In genomic region chr6:80165143-80165542, GRCh38 we compare ENCODE assay signal across 8 cellular contexts. TPM values are rescaled to one million over a fixed set of nuclear protein-coding genes. Genes with fewer than 3 reads are reported as not detected.
DNase-seq lines count a peak whose midpoint lies in the region; ATAC-seq and TF ChIP-seq lines count a peak whose summit lies in the region.

No MANE protein-coding gene starts in this region.

- POLR2A ChIA-PET in SK-N-SH (lab: Yijun Ruan, JAX): no interaction called here

- H3F3A ChIP-seq in SK-N-SH (replicated peaks; ENCODE audit: insufficient read depth): peaks cover 17% of the 10 kb centered on the region

- H2AFZ ChIP-seq in SK-N-SH (ENCODE audit: low read depth): no peak overlapping the region

- H3K27ac ChIP-seq in SK-N-SH (ENCODE audit: low read depth in 2 of 2, low read length in 1 of 2): peak overlapping the region in 1 of 2 experiments; percentile 77; a peak in 2 of 4 replicates
- no peak overlapping the region for H3K27ac ChIP-seq in heart left ventricle

- TF ChIP-seq RAD21 in SK-N-SH (IDR thresholded peaks at IDR 0.05; ENCODE audit: low read length): no peak

- TF ChIP-seq CTCF in SK-N-SH (IDR thresholded peaks at IDR 0.05) (no peak), heart left ventricle (IDR thresholded peaks at IDR 0.05) (no peak)

- no peaks in the 10 kb centered on the region for H3K27me3 ChIP-seq in SK-N-SH (ENCODE audit: insufficient read depth)
- H3K27me3 ChIP-seq in heart left ventricle: no peaks in the 10 kb centered on the region

- no peak overlapping the region for H3K9ac ChIP-seq in SK-N-SH

- no peaks in the 10 kb centered on the region for H3K79me2 ChIP-seq in SK-N-SH (ENCODE audit: insufficient read depth)

- DNase-seq in SK-N-SH (no peak), SHP77 treated with DMSO at 0.1 percent for 48 hours (lab: John Stamatoyannopoulos, UW) (peak; percentile 46), renal cortical epithelial cell (ENCODE audit: low read depth) (peak; percentile 23), NCI-H1930 (lab: John Stamatoyannopoulos, UW) (no peak), heart left ventricle (no peak), mucosa of gallbladder (ENCODE audit: low spot score) (no peak)

- no peaks in the 10 kb centered on the region for H4K20me1 ChIP-seq in SK-N-SH (ENCODE audit: insufficient read depth)

- no peak overlapping the region for H3K4me2 ChIP-seq in SK-N-SH

- no peak for TF ChIP-seq POLR2A in heart left ventricle (IDR thresholded peaks at IDR 0.05)

- H3K36me3 ChIP-seq in SK-N-SH (replicated peaks in 1 of 2; ENCODE audit: control insufficient read depth in 1 of 2, insufficient read depth in 2 of 2, low read length in 1 of 2): peaks cover 2 to 3% of the 10 kb centered on the region in 2 experiments
- peaks cover 0 to 12% (median 0%) of the 10 kb centered on the region in 9 donors for H3K36me3 ChIP-seq in heart left ventricle

- ATAC-seq in SK-N-SH treated with all-trans-retinoic acid at 6 μM for 48 hours (no peak), HG02943 (IDR thresholded peaks at IDR 0.05; ENCODE audit: low read depth, unreplicated experiment) (peak; percentile 95), heart left ventricle (no peak)

- H3K4me3 ChIP-seq in SK-N-SH (ENCODE audit: low read depth in 2 of 2, low read length in 1 of 2): no peak overlapping the region
- no peak overlapping the region for H3K4me3 ChIP-seq in heart left ventricle

- peaks cover 0 to 4% of the 10 kb centered on the region in 2 experiments; a peak in 2 of 4 replicates for H3K4me1 ChIP-seq in SK-N-SH (ENCODE audit: control insufficient read depth in 1 of 2, insufficient read depth in 2 of 2, low read depth in 1 of 2, low read length in 1 of 2)
- peaks cover 0 to 17% (median 0%) of the 10 kb centered on the region in 12 donors for H3K4me1 ChIP-seq in heart left ventricle

- CTCF ChIA-PET in SK-N-SH (lab: Yijun Ruan, JAX): no interaction called here

- TF ChIP-seq EP300 in SK-N-SH (IDR thresholded peaks at IDR 0.05; ENCODE audit: borderline replicate concordance in 1 of 2, low read depth in 1 of 2, low read length in 1 of 2): no peak

- intact Hi-C loops in heart left ventricle (cut with DNase I): no loop called here

- 69% methylated on average over 3 of the region's 3 CpGs for WGBS in SK-N-SH (ENCODE audit: low lambda C conversion rate)
- 67 to 79% (median 75%) methylated on average over 3 of the region's 3 CpGs for WGBS in heart left ventricle, 4 donors

- no peaks in the 10 kb centered on the region for H3K9me3 ChIP-seq in SK-N-SH
- H3K9me3 ChIP-seq in heart left ventricle: no peaks in the 10 kb centered on the region

- H3K9me2 ChIP-seq in SK-N-SH: peaks cover 2% of the 10 kb centered on the region; the same call in 1 of the 2 replicates

TF ChIP-seq in SK-N-SH, 30 proteins besides CTCF, POLR2A, EP300 and RAD21:
- TF ChIP-seq EZH2phosphoT487 (IDR thresholded peaks at IDR 0.05; ENCODE audit: borderline replicate concordance, low read depth) (no peak), SIN3A (IDR thresholded peaks at IDR 0.05; ENCODE audit: borderline replicate concordance, low read depth, low read length) (no peak), NRF1 (IDR thresholded peaks at IDR 0.05; ENCODE audit: low read depth, low read length) (no peak), TCF12 (IDR thresholded peaks at IDR 0.05) (peak; percentile 57), RFX5 (IDR thresholded peaks at IDR 0.05; ENCODE audit: low read length) (no peak), FOSL2 (IDR thresholded peaks at IDR 0.05; ENCODE audit: borderline replicate concordance, low read depth) (peak; percentile 19; the same call in 1 of the 2 replicates), RXRA (IDR thresholded peaks at IDR 0.05; ENCODE audit: borderline replicate concordance, low read depth) (no peak), JUND (IDR thresholded peaks at IDR 0.05) (no peak), RCOR1 (IDR thresholded peaks at IDR 0.05; ENCODE audit: low read length) (no peak), GATA2 (CRISPR knock-in tag; IDR thresholded peaks at IDR 0.05) (no peak)
- TF ChIP-seq, protein P1, sequence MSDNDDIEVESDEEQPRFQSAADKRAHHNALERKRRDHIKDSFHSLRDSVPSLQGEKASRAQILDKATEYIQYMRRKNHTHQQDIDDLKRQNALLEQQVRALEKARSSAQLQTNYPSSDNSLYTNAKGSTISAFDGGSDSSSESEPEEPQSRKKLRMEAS (IDR thresholded peaks at IDR 0.05; ENCODE audit: low read depth): no peak
- TF ChIP-seq, protein P2, sequence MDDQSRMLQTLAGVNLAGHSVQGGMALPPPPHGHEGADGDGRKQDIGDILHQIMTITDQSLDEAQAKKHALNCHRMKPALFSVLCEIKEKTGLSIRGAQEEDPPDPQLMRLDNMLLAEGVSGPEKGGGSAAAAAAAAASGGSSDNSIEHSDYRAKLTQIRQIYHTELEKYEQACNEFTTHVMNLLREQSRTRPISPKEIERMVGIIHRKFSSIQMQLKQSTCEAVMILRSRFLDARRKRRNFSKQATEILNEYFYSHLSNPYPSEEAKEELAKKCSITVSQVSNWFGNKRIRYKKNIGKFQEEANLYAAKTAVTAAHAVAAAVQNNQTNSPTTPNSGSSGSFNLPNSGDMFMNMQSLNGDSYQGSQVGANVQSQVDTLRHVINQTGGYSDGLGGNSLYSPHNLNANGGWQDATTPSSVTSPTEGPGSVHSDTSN (IDR thresholded peaks at IDR 0.05): peak; percentile 15; the same call in 1 of the 2 replicates
TF ChIP-seq in SK-N-SH: peak in this region for 3.

TF ChIP-seq in SK-N-SH treated with all-trans-retinoic acid at 6 μM for 48 hours, 23 proteins besides CTCF, POLR2A, EP300 and RAD21:
- no peak for TF ChIP-seq ZNF8 (CRISPR knock-in tag; IDR thresholded peaks at IDR 0.05)
TF ChIP-seq in SK-N-SH treated with all-trans-retinoic acid at 6 μM for 48 hours: peak in this region for 0.

RNA-seq across cellular contexts. Expression of gene BCKDHB, which starts 58.7 kb away (rescaled TPM):
- 19.9 and 26.9 TPM in 2 replicates for polyA plus RNA-seq in SK-N-SH (2012; rRNA removed)
- 27.8 and 31.9 TPM in 2 replicates for polyA plus RNA-seq in SK-N-SH (2012; cell fraction: cytosol; rRNA removed)
- polyA plus RNA-seq in SK-N-SH (2012; cell fraction: nucleus; rRNA removed): 11.1 and 19.1 TPM in 2 replicates
- 15.6 and 26.6 TPM in 2 replicates for total RNA-seq in renal cortical epithelial cell
- total RNA-seq in heart left ventricle: 10 to 100 TPM; 17.3 to 41.9 (median 31.0) TPM
- 10 to 100 TPM; 10.1 to 14.1 TPM for polyA plus RNA-seq in heart left ventricle
- 20.9 TPM for total RNA-seq in mucosa of gallbladder

Comparison
In these comparisons a context has a peak if more than half of its experiments do, and no peak if none do; other contexts are left out.
1. DNase-seq: peak in SHP77 treated with DMSO at 0.1 percent for 48 hours (single experiment) and renal cortical epithelial cell (single experiment); none in SK-N-SH (single experiment), NCI-H1930 (0 of 2), heart left ventricle (0 of 5) and mucosa of gallbladder (single experiment).